11 cellular contexts compared by ENCODE assay signal in genomic region chr4:77473509-77473908, GRCh38.
A peak's percentile ranks its signal among the peaks of the same experiment; 100 is the strongest.
DNase-seq lines count a peak whose midpoint lies in the region; FAIRE-seq and TF ChIP-seq lines count a peak whose summit lies in the region.
"Had no signal": no experiment of that assay in that cellular context is flagged by ENCODE, and none has a peak within 500 bp of the region (broad histone marks: within the 10 kb centered on the region; RNA-seq: fewer than 3 reads in every experiment).

No MANE protein-coding gene starts in this region.

- BruUV-seq in OCI-LY7 (replicated peaks; lab: Mats Ljungman, UMichigan), result no TSS peak

- H3K36me3 ChIP-seq in OCI-LY7 (ENCODE audit: insufficient read depth, low read length), result no peaks in the 10 kb centered on the region
- H3K36me3 ChIP-seq: thoracic aorta had no signal

- H3K4me3 ChIP-seq in AG09309 (ENCODE audit: control insufficient read depth, low read depth, low read length), result no peak overlapping the region
- H3K4me3 ChIP-seq in OCI-LY7 (ENCODE audit: low read depth, low read length, poor library complexity, severe bottlenecking), result no peak overlapping the region
- H3K4me3 ChIP-seq in foreskin fibroblast (ENCODE audit: low read depth in 1 of 2, low read length in 2 of 2), result no peak overlapping the region
- H3K4me3 ChIP-seq in coronary artery, result no peak overlapping the region
- H3K4me3 ChIP-seq: thoracic aorta had no signal

- FAIRE-seq in GM19239 (lab: Jason Lieb, UNC), result peak; percentile 18
- FAIRE-seq: colon had no signal

- H3K4me1 ChIP-seq in OCI-LY7 (ENCODE audit: insufficient read depth, low read length, poor library complexity, severe bottlenecking), result no peaks in the 10 kb centered on the region

- H4K20me1 ChIP-seq in OCI-LY7 (ENCODE audit: insufficient read depth, low read length), result no peaks in the 10 kb centered on the region

- TF ChIP-seq CTCF in AG09309 (IDR thresholded peaks at IDR 0.05; ENCODE audit: control insufficient read depth, insufficient read depth, low read depth, low read length, missing control alignments), result peak; percentile 38
- TF ChIP-seq CTCF in OCI-LY7 (conservative IDR thresholded peaks at IDR 0.05; ENCODE audit: low read length), result peak; percentile 78
- TF ChIP-seq CTCF in foreskin fibroblast (IDR thresholded peaks at IDR 0.05; ENCODE audit: low read depth, low read length), result peak; percentile 41
- TF ChIP-seq CTCF in coronary artery (IDR thresholded peaks at IDR 0.05), result no peak

- H3K79me2 ChIP-seq in OCI-LY7 (ENCODE audit: insufficient read depth, low read depth, low read length), result no peaks in the 10 kb centered on the region

- intact Hi-C loops in OCI-LY7 (cut with micrococcal nuclease; ENCODE audit: unreplicated experiment), result loop anchor here (10.0 kb wide), 1 partner anchor 229 kb away; no protein-coding TSS in a partner anchor

- H3K9me3 ChIP-seq in OCI-LY7 (ENCODE audit: low read length), result no peaks in the 10 kb centered on the region
- H3K9me3 ChIP-seq: thoracic aorta had no signal

- no peaks in the 10 kb centered on the region for H3K9me2 ChIP-seq in OCI-LY7 (ENCODE audit: insufficient read depth, low read length)

- H2AFZ ChIP-seq in OCI-LY7 (ENCODE audit: low read length), result no peak overlapping the region

- H3K4me2 ChIP-seq in OCI-LY7 (ENCODE audit: low read length), result no peak overlapping the region

- no peak overlapping the region for H3K27ac ChIP-seq in OCI-LY7 (ENCODE audit: low read depth, low read length, poor library complexity, severe bottlenecking)
- H3K27ac ChIP-seq in coronary artery, result no peak overlapping the region
- H3K27ac ChIP-seq: thoracic aorta had no signal

- DNase-seq in AG09309 (ENCODE audit: low read depth) (no peak), GM19239 (ENCODE audit: insufficient read length, low spot score) (peak; percentile 13), OCI-LY7 (ENCODE audit: low spot score) (peak; percentile 36), foreskin fibroblast (peak in 1 of 2 donors; percentile 20), NCI-H748 (lab: John Stamatoyannopoulos, UW; ENCODE audit: unreplicated experiment) (no peak), coronary artery (ENCODE audit: low spot score) (no peak), DMS79 (lab: John Stamatoyannopoulos, UW) (no peak), NCI-H2107 treated with DMSO at 0.1 percent for 48 hours (lab: John Stamatoyannopoulos, UW; ENCODE audit: unreplicated experiment) (no peak)
- DNase-seq: DMS153 had no signal

- CTCF ChIA-PET in OCI-LY7 (lab: Charles Lee; ENCODE audit: unreplicated experiment), result interaction anchor here (1.3 kb wide), 1 partner anchor 107 kb away, joined by 3 read pairs; no protein-coding TSS in a partner anchor

- POLR2A ChIA-PET in OCI-LY7 (lab: Charles Lee), result interaction anchor here (0.5 kb wide), 1 partner anchor 620 kb away, joined by 6 read pairs; no protein-coding TSS in a partner anchor

Comparison
In these comparisons a context has a peak if more than half of its experiments do, and no peak if none do; other contexts are left out.
1. DNase-seq: peak in GM19239 (single experiment) and OCI-LY7 (single experiment); none in AG09309 (single experiment), NCI-H748 (single experiment), coronary artery (single experiment), DMS79 (single experiment) and NCI-H2107 treated with DMSO at 0.1 percent for 48 hours (single experiment).